Comparison of ENCODE assay signal across 31 cellular contexts in the genomic region with DNA sequence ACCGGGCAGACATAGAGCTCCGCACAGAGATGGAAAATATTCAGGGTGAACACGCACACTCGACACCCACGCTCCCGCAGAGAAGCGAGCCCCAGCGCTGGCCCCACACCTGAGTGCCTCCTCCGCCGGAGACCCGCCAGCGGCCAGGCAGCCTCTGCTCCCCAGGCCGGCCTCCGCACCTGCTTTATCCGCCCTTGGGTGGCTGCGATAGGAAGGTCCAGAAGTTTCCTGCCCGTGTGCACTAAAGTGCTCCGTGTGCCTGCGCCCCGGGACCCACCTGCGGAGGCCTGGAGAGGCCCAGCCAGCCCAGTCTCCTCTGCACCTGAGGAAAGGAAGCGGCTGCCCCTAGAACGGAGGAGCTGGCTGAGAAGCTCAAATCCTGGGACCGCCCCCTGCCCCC. TPM values are rescaled to one million over a fixed set of nuclear protein-coding genes. Genes with fewer than 3 reads are reported as not detected.
"Had no signal": no experiment of that assay in that cellular context is flagged by ENCODE, and none has a peak within 500 bp of the region (broad histone marks: within the 10 kb centered on the region; RNA-seq: fewer than 3 reads in every experiment).

No MANE protein-coding gene starts in this region.

- H3K27ac ChIP-seq: adrenal gland, body of pancreas, epithelial cell of prostate had no signal

- H3K27me3 ChIP-seq: body of pancreas had no signal

- H3K9me3 ChIP-seq: adrenal gland, body of pancreas had no signal

- H3K27ac Mint-ChIP-seq: activated CD4-positive, alpha-beta memory T cell treated with anti-CD3 and anti-CD28 coated beads, Interleukin-2, amount 10 ng/mL, durations not matched to agents 7 days and 5 days; activated CD4-positive, alpha-beta T cell treated with anti-CD3 and anti-CD28 coated beads for 36 hours; activated CD4-positive, alpha-beta T cell treated with anti-CD3 and anti-CD28 coated beads, Interleukin-2, amount 10 ng/mL, durations not matched to agents 7 days and 5 days; activated naive CD4-positive, alpha-beta T cell treated with anti-CD3 and anti-CD28 coated beads for 36 hours; activated naive CD4-positive, alpha-beta T cell treated with anti-CD3 and anti-CD28 coated beads, Interleukin-2, amount 50 U/mL, for 24 hours; activated naive CD8-positive, alpha-beta T cell treated with anti-CD3 and anti-CD28 coated beads for 36 hours; activated naive CD8-positive, alpha-beta T cell treated with anti-CD3 and anti-CD28 coated beads, Interleukin-2, amount 50 U/mL, for 24 hours; activated T-cell treated with anti-CD3 and anti-CD28 coated beads, Interleukin-2, amount 50 U/mL, for 24 hours; activated T-helper 2 cell treated with anti-CD3 and anti-CD28 coated beads, Interferon-gamma antibody, Interleukin-2, Interleukin-4, amounts not matched to agents 10 μg/mL and 5 μg/mL and 100 μg/mL, durations not matched to agents 14 hours and 24 hours and 36 hours; T-helper 17 cell; T-helper 2 cell treated with Interferon-gamma antibody and Interleukin-4, amounts not matched to agents 5 μg/mL and 100 μg/mL, for 36 hours had no signal

- H3K4me3 ChIP-seq: adrenal gland, body of pancreas had no signal

- ATAC-seq: activated CD4-positive, alpha-beta T cell treated with anti-CD3 and anti-CD28 coated beads for 36 hours; activated naive CD8-positive, alpha-beta T cell treated with anti-CD3 and anti-CD28 coated beads, Interleukin-2, amount 50 U/mL, for 24 hours; body of pancreas; esophagus mucosa; T-helper 17 cell had no signal

- DNase-seq: activated CD4-positive, alpha-beta memory T cell treated with anti-CD3 and anti-CD28 coated beads, Interleukin-2, amount 10 ng/mL, durations not matched to agents 7 days and 5 days; activated CD4-positive, alpha-beta T cell treated with anti-CD3 and anti-CD28 coated beads for 36 hours; activated CD4-positive, alpha-beta T cell treated with anti-CD3 and anti-CD28 coated beads, Interleukin-2, amount 10 ng/mL, durations not matched to agents 7 days and 5 days; activated CD4-positive, alpha-beta T cell treated with anti-CD3 and anti-CD28 coated beads, Interleukin-2, amount 50 U/mL, for 4 hours; activated CD4-positive, CD25-positive, alpha-beta regulatory T cell; activated CD4-positive, CD25-positive, alpha-beta regulatory T cell treated with anti-CD3 and anti-CD28 coated beads, Interleukin-2, amount 50 U/mL, for 72 hours; activated CD8-positive, alpha-beta memory T cell treated with anti-CD3 and anti-CD28 coated beads, Interleukin-2, amount 50 U/mL, for 48 hours; activated effector memory CD4-positive, alpha-beta T cell treated with anti-CD3 and anti-CD28 coated beads, Interleukin-2, amount 50 U/mL, for 16 hours; activated naive CD4-positive, alpha-beta T cell treated with anti-CD3 and anti-CD28 coated beads for 36 hours; activated naive CD8-positive, alpha-beta T cell treated with anti-CD3 and anti-CD28 coated beads for 36 hours; activated naive CD8-positive, alpha-beta T cell treated with anti-CD3 and anti-CD28 coated beads, Interleukin-2, amount 50 U/mL, for 24 hours; activated T-cell treated with anti-CD3 and anti-CD28 coated beads for 4 hours; activated T-cell treated with anti-CD3 and anti-CD28 coated beads, Interleukin-2, amount 50 U/mL, for 24 hours; adrenal gland; amygdala; body of pancreas; caudate nucleus; effector CD8-positive, alpha-beta T cell; foreskin fibroblast; glutamatergic neuron; T-helper 1 cell; T-helper 17 cell had no signal

- H3K4me3 Mint-ChIP-seq: activated CD4-positive, alpha-beta memory T cell treated with anti-CD3 and anti-CD28 coated beads, Interleukin-2, amount 10 ng/mL, durations not matched to agents 7 days and 5 days; activated CD4-positive, alpha-beta T cell treated with anti-CD3 and anti-CD28 coated beads for 36 hours; activated CD4-positive, alpha-beta T cell treated with anti-CD3 and anti-CD28 coated beads, Interleukin-2, amount 10 ng/mL, durations not matched to agents 7 days and 5 days; activated naive CD4-positive, alpha-beta T cell treated with anti-CD3 and anti-CD28 coated beads for 36 hours; activated naive CD4-positive, alpha-beta T cell treated with anti-CD3 and anti-CD28 coated beads, Interleukin-2, amount 50 U/mL, for 24 hours; activated naive CD8-positive, alpha-beta T cell treated with anti-CD3 and anti-CD28 coated beads for 36 hours; activated naive CD8-positive, alpha-beta T cell treated with anti-CD3 and anti-CD28 coated beads, Interleukin-2, amount 50 U/mL, for 24 hours; activated T-cell treated with anti-CD3 and anti-CD28 coated beads, Interleukin-2, amount 50 U/mL, for 24 hours; T-helper 17 cell; T-helper 2 cell treated with Interferon-gamma antibody and Interleukin-4, amounts not matched to agents 5 μg/mL and 100 μg/mL, for 36 hours had no signal

- H3K36me3 Mint-ChIP-seq: activated naive CD4-positive, alpha-beta T cell treated with anti-CD3 and anti-CD28 coated beads, Interleukin-2, amount 50 U/mL, for 24 hours; activated naive CD8-positive, alpha-beta T cell treated with anti-CD3 and anti-CD28 coated beads for 36 hours had no signal

- H3K9me3 Mint-ChIP-seq: activated CD4-positive, alpha-beta memory T cell treated with anti-CD3 and anti-CD28 coated beads, Interleukin-2, amount 10 ng/mL, durations not matched to agents 7 days and 5 days; activated CD4-positive, alpha-beta T cell treated with anti-CD3 and anti-CD28 coated beads, Interleukin-2, amount 10 ng/mL, durations not matched to agents 7 days and 5 days; activated naive CD4-positive, alpha-beta T cell treated with anti-CD3 and anti-CD28 coated beads for 36 hours; activated naive CD4-positive, alpha-beta T cell treated with anti-CD3 and anti-CD28 coated beads, Interleukin-2, amount 50 U/mL, for 24 hours; activated naive CD8-positive, alpha-beta T cell treated with anti-CD3 and anti-CD28 coated beads for 36 hours; activated naive CD8-positive, alpha-beta T cell treated with anti-CD3 and anti-CD28 coated beads, Interleukin-2, amount 50 U/mL, for 24 hours; activated T-cell treated with anti-CD3 and anti-CD28 coated beads, Interleukin-2, amount 50 U/mL, for 24 hours; activated T-helper 2 cell treated with anti-CD3 and anti-CD28 coated beads, Interferon-gamma antibody, Interleukin-2, Interleukin-4, amounts not matched to agents 10 μg/mL and 5 μg/mL and 100 μg/mL, durations not matched to agents 14 hours and 24 hours and 36 hours; T-helper 2 cell treated with Interferon-gamma antibody and Interleukin-4, amounts not matched to agents 5 μg/mL and 100 μg/mL, for 36 hours had no signal

- FAIRE-seq: colon, endometrium, endothelial cell of umbilical vein, frontal cortex had no signal

- H3K36me3 ChIP-seq: adrenal gland had no signal

RNA-seq across cellular contexts. Expression of a gene that starts 10.8 kb away (rescaled TPM):
- total RNA-seq: activated CD4-positive, alpha-beta T cell treated with anti-CD3 and anti-CD28 coated beads, Interleukin-2, amount 10 ng/mL, durations not matched to agents 7 days and 5 days; activated naive CD4-positive, alpha-beta T cell treated with anti-CD3 and anti-CD28 coated beads for 36 hours; activated naive CD8-positive, alpha-beta T cell treated with anti-CD3 and anti-CD28 coated beads for 36 hours had no signal
